In genomic region chr3:52851348-52851747, GRCh38 we compare ENCODE assay signal across 9 cellular contexts. TPM values are rescaled to one million over a fixed set of nuclear protein-coding genes. Genes with fewer than 3 reads are reported as not detected.
DNase-seq lines count a peak whose midpoint lies in the region; ATAC-seq and TF ChIP-seq lines count a peak whose summit lies in the region.
"Had no signal": no experiment of that assay in that cellular context is flagged by ENCODE, and none has a peak within 500 bp of the region (broad histone marks: within the 10 kb centered on the region; RNA-seq: fewer than 3 reads in every experiment).

No MANE protein-coding gene starts in this region.

- no peak overlapping the region for H3K4me3 Mint-ChIP-seq in memory B cell
- H3K4me3 Mint-ChIP-seq: activated naive CD8-positive, alpha-beta T cell had no signal

- TF ChIP-seq EP300 in Ishikawa (IDR thresholded peaks at IDR 0.05; ENCODE audit: borderline replicate concordance) = no peak

- peak; percentile 30 for DNase-seq in NCI-H2171 treated with DMSO at 0.1 percent for 48 hours (lab: John Stamatoyannopoulos, UW)
- DNase-seq in NCI-H2171 (lab: John Stamatoyannopoulos, UW) = no peak
- DNase-seq in SHP77 (lab: John Stamatoyannopoulos, UW) = peak; percentile 25 to 40
- DNase-seq in dermis blood vessel endothelial cell = peak; percentile 65
- DNase-seq in memory B cell (ENCODE audit: low spot score in 2 of 2) = no peak

- no peaks in the 10 kb centered on the region for H3K9me3 Mint-ChIP-seq in memory B cell

- TF ChIP-seq RAD21 in Ishikawa (IDR thresholded peaks at IDR 0.05; ENCODE audit: low read depth) = peak; percentile 81

- H3K27ac Mint-ChIP-seq in memory B cell = no peak overlapping the region
- H3K27ac Mint-ChIP-seq: activated naive CD8-positive, alpha-beta T cell had no signal

- ATAC-seq in memory B cell (ENCODE audit: low read depth) (peak; percentile 66), HG02970 (IDR thresholded peaks at IDR 0.05; ENCODE audit: low FRiP score, unreplicated experiment) (no peak), HG03280 (IDR thresholded peaks at IDR 0.05; ENCODE audit: unreplicated experiment) (no peak)

- no peaks in the 10 kb centered on the region for H3K27me3 Mint-ChIP-seq in memory B cell
- H3K27me3 Mint-ChIP-seq: activated naive CD8-positive, alpha-beta T cell had no signal

- peaks cover 8% of the 10 kb centered on the region for H3K36me3 Mint-ChIP-seq in memory B cell

- H3K4me1 Mint-ChIP-seq in memory B cell = peaks cover 3% of the 10 kb centered on the region

TF ChIP-seq in Ishikawa, 13 proteins besides CTCF, POLR2A, EP300 and RAD21:
- TF ChIP-seq YY1 (IDR thresholded peaks at IDR 0.05; ENCODE audit: low read depth) (no peak), TAF1 (IDR thresholded peaks at IDR 0.05; ENCODE audit: low read depth) (no peak), EGR1 (IDR thresholded peaks at IDR 0.05) (no peak), TEAD4 (IDR thresholded peaks at IDR 0.05) (no peak), ZBTB7A (IDR thresholded peaks at IDR 0.05; ENCODE audit: low read depth) (no peak), REST (IDR thresholded peaks at IDR 0.05; ENCODE audit: low read depth) (no peak), USF1 (IDR thresholded peaks at IDR 0.05) (no peak), TCF12 (IDR thresholded peaks at IDR 0.05; ENCODE audit: low read depth) (no peak), MAX (IDR thresholded peaks at IDR 0.05) (no peak), NFIC (IDR thresholded peaks at IDR 0.05) (no peak)

RNA-seq across cellular contexts. Expression of gene MUSTN1, which starts 16.5 kb away (rescaled TPM):
- not detected in 2 replicates for total RNA-seq in dermis blood vessel endothelial cell

RNA-seq across cellular contexts. Expression of gene ITIH4, which starts 20.9 kb away (rescaled TPM):
- 0.19 and 1.9 TPM in 2 replicates for total RNA-seq in dermis blood vessel endothelial cell

RNA-seq across cellular contexts. Expression of gene STIMATE, which starts 46.0 kb away (rescaled TPM):
- total RNA-seq in dermis blood vessel endothelial cell = 17.0 and 18.7 TPM in 2 replicates

RNA-seq across cellular contexts. Expression of gene ITIH3, which starts 56.8 kb away (rescaled TPM):
- total RNA-seq in dermis blood vessel endothelial cell = 0.19 and 0.34 TPM in 2 replicates

Comparison
In these comparisons a context has a peak if more than half of its experiments do, and no peak if none do; other contexts are left out.
1. DNase-seq: peak in NCI-H2171 treated with DMSO at 0.1 percent for 48 hours (single experiment), SHP77 (2 of 2) and dermis blood vessel endothelial cell (single experiment); none in NCI-H2171 (single experiment) and memory B cell (0 of 2).